Comparison of ENCODE assay signal across 21 cellular contexts in genomic region chr3:49738067-49738713, GRCh38. TPM values are rescaled to one million over a fixed set of nuclear protein-coding genes. Genes with fewer than 3 reads are reported as not detected.
A peak's percentile ranks its signal among the peaks of the same experiment; 100 is the strongest.
DNase-seq lines count a peak whose midpoint lies in the region; ATAC-seq and FAIRE-seq lines count a peak whose summit lies in the region.
"Had no signal": no experiment of that assay in that cellular context is flagged by ENCODE, and none has a peak within 500 bp of the region (broad histone marks: within the 10 kb centered on the region; RNA-seq: fewer than 3 reads in every experiment).

No MANE protein-coding gene starts in this region.

- ATAC-seq in central memory CD8-positive, alpha-beta T cell (replicated peaks; ENCODE audit: extremely low read depth, poor library complexity, severe bottlenecking), result no peak
- no peak for ATAC-seq in naive thymus-derived CD4-positive, alpha-beta T cell
- no peak for ATAC-seq in aorta (ENCODE audit: low FRiP score)
- ATAC-seq: Right ventricle myocardium inferior had no signal

- POLR2A ChIA-PET in naive thymus-derived CD4-positive, alpha-beta T cell (lab: Charles Lee), result no interaction called here

- H3K27me3 ChIP-seq in naive thymus-derived CD4-positive, alpha-beta T cell (ENCODE audit: control insufficient read depth in 2 of 2, insufficient read depth in 2 of 2, low read length in 2 of 2), result no peaks in the 10 kb centered on the region
- H3K27me3 ChIP-seq in aorta (ENCODE audit: control insufficient read depth in 1 of 2, insufficient read depth in 2 of 2, low read length in 1 of 2), result no peaks in the 10 kb centered on the region

- H3K4me1 ChIP-seq in naive thymus-derived CD4-positive, alpha-beta T cell (ENCODE audit: control insufficient read depth in 2 of 2, insufficient read depth in 2 of 2, low read length in 2 of 2), result no peaks in the 10 kb centered on the region
- H3K4me1 ChIP-seq in aorta (ENCODE audit: control insufficient read depth in 1 of 2, insufficient read depth in 2 of 2, low read length in 2 of 2), result no peaks in the 10 kb centered on the region

- FAIRE-seq in HTR-8/SVneo (lab: Jason Lieb, UNC), result peak; percentile 72
- FAIRE-seq: GM12892, GM19239 had no signal

- DNase-seq in activated T-cell treated with anti-CD3 and anti-CD28 coated beads, Interleukin-2, amount 50 U/mL, for 24 hours, result no peak
- no peak for DNase-seq in activated T-cell treated with anti-CD3 and anti-CD28 coated beads, Interleukin-2, amount 50 U/mL, for 48 hours
- no peak for DNase-seq in HTR-8/SVneo (ENCODE audit: insufficient read length, low spot score)
- no peak for DNase-seq in central memory CD8-positive, alpha-beta T cell (ENCODE audit: low spot score in 2 of 2)
- DNase-seq in naive thymus-derived CD4-positive, alpha-beta T cell, result no peak
- DNase-seq in aorta, result no peak
- DNase-seq in NCI-H2107 treated with DMSO at 0.1 percent for 48 hours (lab: John Stamatoyannopoulos, UW; ENCODE audit: unreplicated experiment), result no peak
- DNase-seq in NCI-H748 (lab: John Stamatoyannopoulos, UW; ENCODE audit: unreplicated experiment), result no peak
- DNase-seq: CD4-positive, alpha-beta T cell; DND-41; GDM1; GOT3; KG1; NCI-H1092; NCI-H1694 treated with DMSO at 0.1 percent for 48 hours; NCI-H446; NCI-H82 had no signal

- H3K36me3 Mint-ChIP-seq in activated T-cell treated with anti-CD3 and anti-CD28 coated beads, Interleukin-2, amount 50 U/mL, for 24 hours (ENCODE audit: low read depth), result peaks cover 61% of the 10 kb centered on the region
- H3K36me3 Mint-ChIP-seq in central memory CD8-positive, alpha-beta T cell (ENCODE audit: insufficient read depth), result peaks cover 38% of the 10 kb centered on the region
- peaks cover 5 to 31% (median 11%) of the 10 kb centered on the region in 5 donors for H3K36me3 Mint-ChIP-seq in naive thymus-derived CD4-positive, alpha-beta T cell

- CTCF ChIA-PET in naive thymus-derived CD4-positive, alpha-beta T cell (lab: Charles Lee), result no interaction called here

- no peak overlapping the region for H3K4me3 ChIP-seq in naive thymus-derived CD4-positive, alpha-beta T cell (ENCODE audit: low read length)
- no peak overlapping the region for H3K4me3 ChIP-seq in aorta (ENCODE audit: low read length in 2 of 2)

- H3K36me3 ChIP-seq in naive thymus-derived CD4-positive, alpha-beta T cell (ENCODE audit: control insufficient read depth in 2 of 3, insufficient read depth in 3 of 3, low read length in 3 of 3), result peaks cover 0 to 41% (median 6%) of the 10 kb centered on the region in 3 experiments
- peaks cover 0 to 4% of the 10 kb centered on the region in 2 donors for H3K36me3 ChIP-seq in aorta (ENCODE audit: control insufficient read depth in 1 of 2, insufficient read depth in 2 of 2, low read length in 1 of 2)

- peak overlapping the region; percentile 84 for H3K27ac Mint-ChIP-seq in activated T-cell treated with anti-CD3 and anti-CD28 coated beads, Interleukin-2, amount 50 U/mL, for 24 hours
- peak overlapping the region; percentile 33 for H3K27ac Mint-ChIP-seq in central memory CD8-positive, alpha-beta T cell (ENCODE audit: low read depth)
- peak overlapping the region in 6 of 9 donors; percentile 20 to 65 (median 34) for H3K27ac Mint-ChIP-seq in naive thymus-derived CD4-positive, alpha-beta T cell
- H3K27ac Mint-ChIP-seq: CD4-positive, alpha-beta T cell had no signal

- H3K4me3 Mint-ChIP-seq in activated T-cell treated with anti-CD3 and anti-CD28 coated beads, Interleukin-2, amount 50 U/mL, for 24 hours, result no peak overlapping the region
- H3K4me3 Mint-ChIP-seq in central memory CD8-positive, alpha-beta T cell, result no peak overlapping the region
- H3K4me3 Mint-ChIP-seq in naive thymus-derived CD4-positive, alpha-beta T cell, result no peak overlapping the region
- H3K4me3 Mint-ChIP-seq: CD4-positive, alpha-beta T cell had no signal

- no peaks in the 10 kb centered on the region for H3K9me3 ChIP-seq in naive thymus-derived CD4-positive, alpha-beta T cell (ENCODE audit: control insufficient read depth in 2 of 3, low read length in 3 of 3)
- H3K9me3 ChIP-seq in aorta (ENCODE audit: control insufficient read depth, low read length), result no peaks in the 10 kb centered on the region

- H3K4me1 Mint-ChIP-seq in activated T-cell treated with anti-CD3 and anti-CD28 coated beads, Interleukin-2, amount 50 U/mL, for 24 hours (ENCODE audit: low read depth), result peaks cover 5% of the 10 kb centered on the region
- H3K4me1 Mint-ChIP-seq in central memory CD8-positive, alpha-beta T cell, result peaks cover 5% of the 10 kb centered on the region
- peaks cover 0 to 14% (median 8%) of the 10 kb centered on the region in 7 donors for H3K4me1 Mint-ChIP-seq in naive thymus-derived CD4-positive, alpha-beta T cell

- no peak overlapping the region for H3K27ac ChIP-seq in naive thymus-derived CD4-positive, alpha-beta T cell (ENCODE audit: low read depth, low read length)
- no peak overlapping the region for H3K27ac ChIP-seq in aorta (ENCODE audit: low read depth in 1 of 2, low read length in 2 of 2)

- 95% methylated on average over 11 of the region's 11 CpGs for WGBS in aorta, 2 donors

- intact Hi-C loops in naive thymus-derived CD4-positive, alpha-beta T cell (cut with micrococcal nuclease), result no loop called here
- intact Hi-C loops in aorta (cut with DNase I), result no loop called here

- no peaks in the 10 kb centered on the region for H3K27me3 Mint-ChIP-seq in activated T-cell treated with anti-CD3 and anti-CD28 coated beads, Interleukin-2, amount 50 U/mL, for 24 hours
- H3K27me3 Mint-ChIP-seq in central memory CD8-positive, alpha-beta T cell, result no peaks in the 10 kb centered on the region
- H3K27me3 Mint-ChIP-seq in naive thymus-derived CD4-positive, alpha-beta T cell, result no peaks in the 10 kb centered on the region
- H3K27me3 Mint-ChIP-seq: CD4-positive, alpha-beta T cell had no signal

- no peaks in the 10 kb centered on the region for H3K9me3 Mint-ChIP-seq in activated T-cell treated with anti-CD3 and anti-CD28 coated beads, Interleukin-2, amount 50 U/mL, for 24 hours
- H3K9me3 Mint-ChIP-seq in central memory CD8-positive, alpha-beta T cell, result no peaks in the 10 kb centered on the region
- no peaks in the 10 kb centered on the region for H3K9me3 Mint-ChIP-seq in naive thymus-derived CD4-positive, alpha-beta T cell
- H3K9me3 Mint-ChIP-seq: CD4-positive, alpha-beta T cell had no signal

RNA-seq across cellular contexts. Expression of gene GMPPB, which starts 14.4 kb away (rescaled TPM):
- 10 to 100 TPM; 38.3 to 60.4 (median 43.9) TPM for total RNA-seq in naive thymus-derived CD4-positive, alpha-beta T cell
- polyA plus RNA-seq in naive thymus-derived CD4-positive, alpha-beta T cell, result 10 to 100 TPM; 14.9 to 18.1 TPM
- 10 to 100 TPM; 29.2 to 39.6 TPM for total RNA-seq in aorta
- polyA plus RNA-seq in aorta, result 10 to 100 TPM; 13.4 to 24.6 TPM

RNA-seq across cellular contexts. Expression of gene AMIGO3, which starts 18.7 kb away (rescaled TPM):
- total RNA-seq in naive thymus-derived CD4-positive, alpha-beta T cell, result 1 to 10 TPM in 1 of 5 experiments, under 1 TPM in 2, not detected in 2; 0.16 to 1.8 (median 0.24) TPM
- polyA plus RNA-seq in naive thymus-derived CD4-positive, alpha-beta T cell, result under 1 TPM in 1 of 2 donors, not detected in 1; 0.58 TPM
- total RNA-seq in aorta, result not detected
- 1 to 10 TPM in 1 of 2 donors, not detected in 1; 1.1 TPM for polyA plus RNA-seq in aorta
- total RNA-seq: A673, Right ventricle myocardium inferior had no signal

RNA-seq across cellular contexts. Expression of gene IP6K1, which starts 48.2 kb away (rescaled TPM):
- total RNA-seq in naive thymus-derived CD4-positive, alpha-beta T cell, result 10 to 100 TPM; 41.8 to 57.0 (median 47.3) TPM
- polyA plus RNA-seq in naive thymus-derived CD4-positive, alpha-beta T cell, result 10 to 100 TPM; 18.4 to 36.3 TPM
- 10 to 100 TPM; 36.5 to 40.2 TPM for total RNA-seq in aorta
- polyA plus RNA-seq in aorta, result 10 to 100 TPM in 1 of 2 donors, 1 to 10 TPM in 1; 9.4 to 19.5 TPM

RNA-seq across cellular contexts. Expression of gene RNF123, which starts 48.8 kb away (rescaled TPM):
- 10 to 100 TPM; 34.5 to 77.2 (median 50.7) TPM for total RNA-seq in naive thymus-derived CD4-positive, alpha-beta T cell
- 10 to 100 TPM in 1 of 2 donors, 1 to 10 TPM in 1; 8.3 to 19.7 TPM for polyA plus RNA-seq in naive thymus-derived CD4-positive, alpha-beta T cell
- total RNA-seq in aorta, result 10 to 100 TPM; 34.7 to 38.1 TPM
- 10 to 100 TPM; 12.5 to 29.8 TPM for polyA plus RNA-seq in aorta

RNA-seq across cellular contexts. Expression of gene MST1, which starts 48.9 kb away (rescaled TPM):
- total RNA-seq in naive thymus-derived CD4-positive, alpha-beta T cell, result 10 to 100 TPM in 3 of 5 experiments, 1 to 10 TPM in 2; 7.9 to 12.8 (median 10.0) TPM
- 1 to 10 TPM in 1 of 2 donors, under 1 TPM in 1; 0.90 to 1.0 TPM for polyA plus RNA-seq in naive thymus-derived CD4-positive, alpha-beta T cell
- total RNA-seq in aorta, result 10 to 100 TPM in 1 of 2 donors, 1 to 10 TPM in 1; 5.3 to 16.9 TPM
- polyA plus RNA-seq in aorta, result 10 to 100 TPM in 1 of 2 donors, 1 to 10 TPM in 1; 4.5 to 64.7 TPM

Comparison
In these comparisons a context has a peak if more than half of its experiments do, and no peak if none do; other contexts are left out.
1. H3K27ac Mint-ChIP-seq: peak in every context shown above with its lines; median percentile 84 in activated T-cell treated with anti-CD3 and anti-CD28 coated beads, Interleukin-2, amount 50 U/mL, for 24 hours; 34 in naive thymus-derived CD4-positive, alpha-beta T cell; 33 in central memory CD8-positive, alpha-beta T cell.